24 cellular contexts compared by ENCODE assay signal in the genomic region with DNA sequence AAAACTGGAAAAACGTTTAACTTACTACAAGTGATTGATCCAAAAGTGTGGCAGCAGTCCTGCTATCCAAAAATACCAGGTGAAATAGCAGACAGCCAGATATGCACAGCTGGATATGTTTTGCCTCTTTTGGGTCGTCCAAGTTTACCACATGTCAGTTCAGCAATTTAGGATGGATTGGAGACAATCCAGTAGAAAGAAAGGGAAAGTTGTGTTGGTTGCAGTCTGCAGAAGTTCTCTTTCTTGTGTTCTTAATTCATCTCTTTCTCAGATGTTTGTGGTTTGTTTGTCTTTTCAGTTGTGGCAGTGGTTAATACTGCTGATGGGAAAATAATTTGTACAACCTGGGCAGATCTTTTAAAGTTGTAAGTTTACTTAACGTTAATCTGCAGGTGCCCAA.
DNase-seq lines count a peak whose midpoint lies in the region; TF ChIP-seq lines count a peak whose summit lies in the region.
"Had no signal": no experiment of that assay in that cellular context is flagged by ENCODE, and none has a peak within 500 bp of the region (broad histone marks: within the 10 kb centered on the region; RNA-seq: fewer than 3 reads in every experiment).

No MANE protein-coding gene starts in this region.

- DNase-seq in myocyte (ENCODE audit: low read depth) (peak; percentile 19), NCI-H526 treated with DMSO at 0.1 percent for 48 hours (lab: John Stamatoyannopoulos, UW) (no peak), dermis blood vessel endothelial cell (no peak), cortex of kidney (lab: John Stamatoyannopoulos, UW) (no peak), SW480 (ENCODE audit: low spot score) (no peak)
- DNase-seq: ACHN; activated naive CD4-positive, alpha-beta T cell treated with anti-CD3 and anti-CD28 coated beads, Interleukin-2, amount 50 U/mL, for 16 hours; amygdala; C1 segment of cervical spinal cord; foreskin fibroblast; mesendoderm; naive thymus-derived CD4-positive, alpha-beta T cell; NCI-H2171 treated with DMSO at 0.1 percent for 48 hours; NCI-H526; nucleus accumbens; stimulated activated CD4-positive, alpha-beta T cell treated with anti-CD3 and anti-CD28 coated beads, Interleukin-2, amount 100 ng/mL, for 24 hours; substantia nigra; T1000; upper lobe of right lung had no signal

- no peaks in the 10 kb centered on the region for H3K9me3 ChIP-seq in BLaER1 treated with 17β-estradiol and CSF1 and Interleukin-3, amounts not matched to agents 10 nM and 100 nM (replicated peaks in 1 of 11)
- H3K9me3 ChIP-seq in SU-DHL-6 (ENCODE audit: insufficient read depth, low read length) = no peaks in the 10 kb centered on the region
- H3K9me3 ChIP-seq: upper lobe of right lung had no signal

- H3K79me2 ChIP-seq in KMS-11 (ENCODE audit: insufficient read depth, low read depth) = no peaks in the 10 kb centered on the region
- no peaks in the 10 kb centered on the region for H3K79me2 ChIP-seq in SU-DHL-6 (ENCODE audit: insufficient read depth, low read length)
- H3K79me2 ChIP-seq: hepatocyte had no signal

- no peak for TF ChIP-seq CTCF in KMS-11 (conservative IDR thresholded peaks at IDR 0.05; ENCODE audit: low read depth, low read length)
- no peak for TF ChIP-seq CTCF in SU-DHL-6 (IDR thresholded peaks at IDR 0.05; ENCODE audit: insufficient read depth, low read length, poor library complexity, severe bottlenecking)

- H3K4me3 ChIP-seq in BLaER1 treated with 17β-estradiol and CSF1 and Interleukin-3, amounts not matched to agents 10 nM and 100 nM = no peak overlapping the region
- H3K4me3 ChIP-seq in KMS-11 (IDR thresholded peaks at IDR 0.05; ENCODE audit: insufficient read depth, low read depth, low read length) (no peak overlapping the region), SU-DHL-6 (ENCODE audit: insufficient read depth, low read length, poor library complexity, severe bottlenecking) (no peak overlapping the region)
- H3K4me3 ChIP-seq: hepatocyte, upper lobe of right lung had no signal

- no peak overlapping the region for H3K9ac ChIP-seq in BLaER1 treated with 17β-estradiol and CSF1 and Interleukin-3, amounts not matched to agents 10 nM and 100 nM
- H3K9ac ChIP-seq in KMS-11 (no peak overlapping the region), SU-DHL-6 (ENCODE audit: low read length) (no peak overlapping the region)

- H3K27ac ChIP-seq in BLaER1 treated with 17β-estradiol and CSF1 and Interleukin-3, amounts not matched to agents 10 nM and 100 nM = no peak overlapping the region
- H3K27ac ChIP-seq in KMS-11 (no peak overlapping the region), SU-DHL-6 (ENCODE audit: low read depth, low read length) (no peak overlapping the region)
- H3K27ac ChIP-seq: epithelial cell of prostate, hepatocyte, upper lobe of right lung had no signal

- H2AFZ ChIP-seq in KMS-11 (ENCODE audit: low read depth) = no peak overlapping the region
- H2AFZ ChIP-seq in SU-DHL-6 (ENCODE audit: low read depth, low read length, severe bottlenecking) = no peak overlapping the region
- H2AFZ ChIP-seq: hepatocyte had no signal

- H3K9me2 ChIP-seq in SU-DHL-6 (replicated peaks; ENCODE audit: insufficient read depth, low read length) = no peaks in the 10 kb centered on the region

- H3K4me1 ChIP-seq in BLaER1 treated with 17β-estradiol and CSF1 and Interleukin-3, amounts not matched to agents 10 nM and 100 nM = peaks cover 23 to 41% (median 30%) of the 10 kb centered on the region in 10 experiments
- peaks cover 20% of the 10 kb centered on the region for H3K4me1 ChIP-seq in KMS-11 (ENCODE audit: low read depth, poor library complexity, severe bottlenecking)
- H3K4me1 ChIP-seq: upper lobe of right lung had no signal

- H3K4me2 ChIP-seq in BLaER1 treated with 17β-estradiol and CSF1 and Interleukin-3, amounts not matched to agents 10 nM and 100 nM = peak overlapping the region; percentile 23 to 78 (median 59); a peak in 19 of 22 replicates
- H3K4me2 ChIP-seq in KMS-11 (peak overlapping the region; percentile 14; the same call in 1 of the 2 replicates), SU-DHL-6 (ENCODE audit: low read depth, low read length, poor library complexity, severe bottlenecking) (peak overlapping the region; percentile 14)
- H3K4me2 ChIP-seq: hepatocyte had no signal

- H3K36me3 ChIP-seq in BLaER1 treated with 17β-estradiol and CSF1 and Interleukin-3, amounts not matched to agents 10 nM and 100 nM = no peaks in the 10 kb centered on the region
- H3K36me3 ChIP-seq in KMS-11 (ENCODE audit: insufficient read depth) (no peaks in the 10 kb centered on the region), SU-DHL-6 (ENCODE audit: low read length) (no peaks in the 10 kb centered on the region)
- H3K36me3 ChIP-seq: upper lobe of right lung had no signal

- no peaks in the 10 kb centered on the region for H3F3A ChIP-seq in SU-DHL-6 (ENCODE audit: insufficient read depth)

- no peaks in the 10 kb centered on the region for H3K27me3 ChIP-seq in BLaER1 treated with 17β-estradiol and CSF1 and Interleukin-3, amounts not matched to agents 10 nM and 100 nM
- H3K27me3 ChIP-seq in KMS-11 (ENCODE audit: insufficient read depth, low read depth) (peaks cover 55% of the 10 kb centered on the region; the same call in 1 of the 2 replicates), SU-DHL-6 (ENCODE audit: low read length) (no peaks in the 10 kb centered on the region)
- H3K27me3 ChIP-seq: hepatocyte, upper lobe of right lung had no signal

- no peaks in the 10 kb centered on the region for H4K20me1 ChIP-seq in BLaER1 treated with 17β-estradiol and CSF1 and Interleukin-3, amounts not matched to agents 10 nM and 100 nM
- H4K20me1 ChIP-seq in KMS-11 (ENCODE audit: insufficient read depth) (no peaks in the 10 kb centered on the region), SU-DHL-6 (ENCODE audit: low read depth, low read length) (no peaks in the 10 kb centered on the region)
